11 cellular contexts compared by ENCODE assay signal in genomic region chr3:31434819-31435218, GRCh38.
"Had no signal": no experiment of that assay in that cellular context is flagged by ENCODE, and none has a peak within 500 bp of the region (broad histone marks: within the 10 kb centered on the region; RNA-seq: fewer than 3 reads in every experiment).

No MANE protein-coding gene starts in this region.

- H3K4me3 ChIP-seq: GM23248, GM23338, HAP-1 had no signal

- FAIRE-seq: H1, H54 had no signal

- H3K9ac ChIP-seq: GM23248 had no signal

- H3K9me3 ChIP-seq: HAP-1 had no signal

- DNase-seq: GM23248, GOT3, H7, H9, HCEC 1CT, HFFc6 had no signal

- ATAC-seq: GM23338, HCT116 had no signal

- H3K27ac ChIP-seq: GM23248 had no signal

- H3K4me2 ChIP-seq: GM23338 had no signal

- H3K36me3 ChIP-seq: HAP-1 had no signal

- H2AFZ ChIP-seq: GM23248, GM23338 had no signal
